ENCODE assay signal across 1 cellular context in the genomic region with DNA sequence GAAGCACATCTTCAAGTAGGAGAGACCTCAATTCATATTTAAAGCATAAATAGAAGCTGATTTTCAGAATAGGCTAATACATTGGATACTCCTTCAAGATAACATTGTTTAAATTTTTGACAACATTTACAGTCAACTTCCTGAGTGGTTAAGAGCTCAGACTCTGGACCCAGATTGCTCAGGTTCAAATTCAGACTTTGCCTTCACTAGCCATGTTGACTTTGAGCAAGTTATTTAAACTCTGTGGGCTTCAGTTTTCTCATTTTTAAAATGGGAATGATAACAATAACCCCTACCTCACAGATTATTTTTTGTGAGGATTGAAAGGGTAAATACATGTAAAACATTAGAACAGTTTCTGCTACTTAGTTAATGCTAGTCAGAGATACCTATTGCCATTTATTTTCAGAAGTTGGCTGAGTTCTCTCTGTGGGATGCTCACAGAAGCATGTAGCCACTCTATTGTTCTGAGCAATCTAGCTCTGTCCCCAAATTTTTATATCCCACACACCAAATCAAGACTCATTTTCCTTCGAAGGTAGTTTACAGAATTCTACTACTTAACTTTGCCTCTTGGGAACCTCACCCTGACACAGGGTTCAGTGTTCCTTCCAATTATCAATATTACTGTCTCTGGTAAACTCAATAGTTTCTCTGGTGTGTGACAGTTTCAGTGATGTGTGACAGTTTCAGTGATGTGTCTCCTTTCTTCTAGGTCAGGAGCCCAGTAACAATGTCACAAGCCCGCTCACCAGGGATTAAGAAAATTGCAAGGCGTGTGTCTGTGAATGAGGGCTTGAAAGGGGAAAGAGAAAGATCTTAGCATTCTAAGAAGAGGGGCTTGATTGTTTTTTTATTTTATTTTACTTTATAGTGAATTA.
A peak's percentile ranks its signal among the peaks of the same experiment; 100 is the strongest.
TF ChIP-seq lines count a peak whose summit lies in the region.

No MANE protein-coding gene starts in this region.

TF ChIP-seq in HepG2, 621 proteins besides CTCF, POLR2A, EP300 and RAD21 (continued from another document and continues in another):
- TF ChIP-seq, protein P1, sequence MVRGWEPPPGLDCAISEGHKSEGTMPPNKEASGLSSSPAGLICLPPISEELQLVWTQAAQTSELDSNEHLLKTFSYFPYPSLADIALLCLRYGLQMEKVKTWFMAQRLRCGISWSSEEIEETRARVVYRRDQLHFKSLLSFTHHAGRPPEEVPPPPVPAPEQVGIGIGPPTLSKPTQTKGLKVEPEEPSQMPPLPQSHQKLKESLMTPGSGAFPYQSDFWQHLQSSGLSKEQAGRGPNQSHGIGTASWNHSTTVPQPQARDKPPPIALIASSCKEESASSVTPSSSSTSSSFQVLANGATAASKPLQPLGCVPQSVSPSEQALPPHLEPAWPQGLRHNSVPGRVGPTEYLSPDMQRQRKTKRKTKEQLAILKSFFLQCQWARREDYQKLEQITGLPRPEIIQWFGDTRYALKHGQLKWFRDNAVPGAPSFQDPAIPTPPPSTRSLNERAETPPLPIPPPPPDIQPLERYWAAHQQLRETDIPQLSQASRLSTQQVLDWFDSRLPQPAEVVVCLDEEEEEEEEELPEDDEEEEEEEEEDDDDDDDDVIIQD (CRISPR knock-in tag; IDR thresholded peaks at IDR 0.05; ENCODE audit: low read depth): peak; percentile 68; the same call in 1 of the 2 replicates
- TF ChIP-seq ZNF629 (CRISPR knock-in tag; conservative IDR thresholded peaks at IDR 0.05) (peak; percentile 71), HNF4G (IDR thresholded peaks at IDR 0.05; ENCODE audit: borderline replicate concordance, low read depth, low read length) (peak; percentile 73), HNF4G (CRISPR knock-in tag; IDR thresholded peaks at IDR 0.05; ENCODE audit: borderline replicate concordance, low read depth) (no peak), SOX5 (CRISPR knock-in tag; IDR thresholded peaks at IDR 0.05; ENCODE audit: borderline replicate concordance) (peak; percentile 35; the same call in 1 of the 2 replicates), ZNF207 (IDR thresholded peaks at IDR 0.05; ENCODE audit: borderline replicate concordance) (no peak), HMG20A (CRISPR knock-in tag; IDR thresholded peaks at IDR 0.05; ENCODE audit: borderline replicate concordance) (peak; percentile 53; the same call in 1 of the 2 replicates), NCOA2 (CRISPR knock-in tag; IDR thresholded peaks at IDR 0.05) (peak; percentile 33; the same call in 1 of the 2 replicates), HMGA1 (CRISPR knock-in tag; conservative IDR thresholded peaks at IDR 0.05) (no peak), FOXA1 (IDR thresholded peaks at IDR 0.05) (no peak), FOXA1 (CRISPR knock-in tag; IDR thresholded peaks at IDR 0.05) (peak; percentile 71), U2AF2 (IDR thresholded peaks at IDR 0.05; ENCODE audit: low read depth, low read length) (no peak), ZNF441 (CRISPR knock-in tag; IDR thresholded peaks at IDR 0.05; ENCODE audit: borderline replicate concordance) (no peak), ZNF205 (CRISPR knock-in tag; IDR thresholded peaks at IDR 0.05) (0 out of 2 replicates have a peak, but pooled peaks have one; percentile 27), SAP130 (CRISPR knock-in tag; IDR thresholded peaks at IDR 0.05; ENCODE audit: low read depth) (0 out of 2 replicates have a peak, but pooled peaks have one; percentile 30), ZNF570 (CRISPR knock-in tag; IDR thresholded peaks at IDR 0.05; ENCODE audit: borderline replicate concordance) (no peak), GLI4 (CRISPR knock-in tag; IDR thresholded peaks at IDR 0.05; ENCODE audit: borderline replicate concordance) (no peak), HNF4A (CRISPR knock-in tag; IDR thresholded peaks at IDR 0.05) (peak; percentile 89), SOX13 (IDR thresholded peaks at IDR 0.05) (no peak), SOX13 (CRISPR knock-in tag; conservative IDR thresholded peaks at IDR 0.05 in 1 of 2, IDR thresholded peaks at IDR 0.05 in 1 of 2) (peak in 1 of 2 experiments; percentile 73; a peak in 1 of 4 replicates), DPF2 (CRISPR knock-in tag; IDR thresholded peaks at IDR 0.05; ENCODE audit: borderline replicate concordance, low read depth) (0 out of 2 replicates have a peak, but pooled peaks have one; percentile 62), CHD4 (IDR thresholded peaks at IDR 0.05; ENCODE audit: borderline replicate concordance, low read length) (no peak), CEBPG (CRISPR knock-in tag; IDR thresholded peaks at IDR 0.05) (0 out of 2 replicates have a peak, but pooled peaks have one; percentile 26), SPEN (CRISPR knock-in tag; IDR thresholded peaks at IDR 0.05; ENCODE audit: low read depth) (no peak), ZNF12 (CRISPR knock-in tag; IDR thresholded peaks at IDR 0.05) (no peak)
- TF ChIP-seq, protein P2, sequence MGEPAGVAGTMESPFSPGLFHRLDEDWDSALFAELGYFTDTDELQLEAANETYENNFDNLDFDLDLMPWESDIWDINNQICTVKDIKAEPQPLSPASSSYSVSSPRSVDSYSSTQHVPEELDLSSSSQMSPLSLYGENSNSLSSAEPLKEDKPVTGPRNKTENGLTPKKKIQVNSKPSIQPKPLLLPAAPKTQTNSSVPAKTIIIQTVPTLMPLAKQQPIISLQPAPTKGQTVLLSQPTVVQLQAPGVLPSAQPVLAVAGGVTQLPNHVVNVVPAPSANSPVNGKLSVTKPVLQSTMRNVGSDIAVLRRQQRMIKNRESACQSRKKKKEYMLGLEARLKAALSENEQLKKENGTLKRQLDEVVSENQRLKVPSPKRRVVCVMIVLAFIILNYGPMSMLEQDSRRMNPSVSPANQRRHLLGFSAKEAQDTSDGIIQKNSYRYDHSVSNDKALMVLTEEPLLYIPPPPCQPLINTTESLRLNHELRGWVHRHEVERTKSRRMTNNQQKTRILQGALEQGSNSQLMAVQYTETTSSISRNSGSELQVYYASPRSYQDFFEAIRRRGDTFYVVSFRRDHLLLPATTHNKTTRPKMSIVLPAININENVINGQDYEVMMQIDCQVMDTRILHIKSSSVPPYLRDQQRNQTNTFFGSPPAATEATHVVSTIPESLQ (CRISPR knock-in tag; conservative IDR thresholded peaks at IDR 0.05): no peak
- TF ChIP-seq, protein P3, sequence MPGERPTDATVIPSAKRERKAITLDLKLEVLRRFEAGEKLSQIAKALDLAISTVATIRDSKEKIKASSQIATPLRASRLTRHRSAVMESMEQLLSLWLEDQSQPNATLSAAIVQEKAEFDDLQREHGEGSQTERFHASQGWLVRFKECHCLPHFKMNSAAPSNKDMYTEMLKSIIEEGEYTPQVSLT (CRISPR knock-in tag; IDR thresholded peaks at IDR 0.05; ENCODE audit: borderline replicate concordance, low read depth): no peak
- TF ChIP-seq, protein P4, sequence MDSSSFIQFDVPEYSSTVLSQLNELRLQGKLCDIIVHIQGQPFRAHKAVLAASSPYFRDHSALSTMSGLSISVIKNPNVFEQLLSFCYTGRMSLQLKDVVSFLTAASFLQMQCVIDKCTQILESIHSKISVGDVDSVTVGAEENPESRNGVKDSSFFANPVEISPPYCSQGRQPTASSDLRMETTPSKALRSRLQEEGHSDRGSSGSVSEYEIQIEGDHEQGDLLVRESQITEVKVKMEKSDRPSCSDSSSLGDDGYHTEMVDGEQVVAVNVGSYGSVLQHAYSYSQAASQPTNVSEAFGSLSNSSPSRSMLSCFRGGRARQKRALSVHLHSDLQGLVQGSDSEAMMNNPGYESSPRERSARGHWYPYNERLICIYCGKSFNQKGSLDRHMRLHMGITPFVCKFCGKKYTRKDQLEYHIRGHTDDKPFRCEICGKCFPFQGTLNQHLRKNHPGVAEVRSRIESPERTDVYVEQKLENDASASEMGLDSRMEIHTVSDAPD (CRISPR knock-in tag; IDR thresholded peaks at IDR 0.05): no peak
- TF ChIP-seq, protein P5, sequence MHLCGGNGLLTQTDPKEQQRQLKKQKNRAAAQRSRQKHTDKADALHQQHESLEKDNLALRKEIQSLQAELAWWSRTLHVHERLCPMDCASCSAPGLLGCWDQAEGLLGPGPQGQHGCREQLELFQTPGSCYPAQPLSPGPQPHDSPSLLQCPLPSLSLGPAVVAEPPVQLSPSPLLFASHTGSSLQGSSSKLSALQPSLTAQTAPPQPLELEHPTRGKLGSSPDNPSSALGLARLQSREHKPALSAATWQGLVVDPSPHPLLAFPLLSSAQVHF (CRISPR knock-in tag; IDR thresholded peaks at IDR 0.05): no peak
- TF ChIP-seq, protein P6, sequence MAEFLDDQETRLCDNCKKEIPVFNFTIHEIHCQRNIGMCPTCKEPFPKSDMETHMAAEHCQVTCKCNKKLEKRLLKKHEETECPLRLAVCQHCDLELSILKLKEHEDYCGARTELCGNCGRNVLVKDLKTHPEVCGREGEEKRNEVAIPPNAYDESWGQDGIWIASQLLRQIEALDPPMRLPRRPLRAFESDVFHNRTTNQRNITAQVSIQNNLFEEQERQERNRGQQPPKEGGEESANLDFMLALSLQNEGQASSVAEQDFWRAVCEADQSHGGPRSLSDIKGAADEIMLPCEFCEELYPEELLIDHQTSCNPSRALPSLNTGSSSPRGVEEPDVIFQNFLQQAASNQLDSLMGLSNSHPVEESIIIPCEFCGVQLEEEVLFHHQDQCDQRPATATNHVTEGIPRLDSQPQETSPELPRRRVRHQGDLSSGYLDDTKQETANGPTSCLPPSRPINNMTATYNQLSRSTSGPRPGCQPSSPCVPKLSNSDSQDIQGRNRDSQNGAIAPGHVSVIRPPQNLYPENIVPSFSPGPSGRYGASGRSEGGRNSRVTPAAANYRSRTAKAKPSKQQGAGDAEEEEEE (CRISPR knock-in tag; IDR thresholded peaks at IDR 0.05; ENCODE audit: borderline replicate concordance): no peak
- TF ChIP-seq, protein P7, sequence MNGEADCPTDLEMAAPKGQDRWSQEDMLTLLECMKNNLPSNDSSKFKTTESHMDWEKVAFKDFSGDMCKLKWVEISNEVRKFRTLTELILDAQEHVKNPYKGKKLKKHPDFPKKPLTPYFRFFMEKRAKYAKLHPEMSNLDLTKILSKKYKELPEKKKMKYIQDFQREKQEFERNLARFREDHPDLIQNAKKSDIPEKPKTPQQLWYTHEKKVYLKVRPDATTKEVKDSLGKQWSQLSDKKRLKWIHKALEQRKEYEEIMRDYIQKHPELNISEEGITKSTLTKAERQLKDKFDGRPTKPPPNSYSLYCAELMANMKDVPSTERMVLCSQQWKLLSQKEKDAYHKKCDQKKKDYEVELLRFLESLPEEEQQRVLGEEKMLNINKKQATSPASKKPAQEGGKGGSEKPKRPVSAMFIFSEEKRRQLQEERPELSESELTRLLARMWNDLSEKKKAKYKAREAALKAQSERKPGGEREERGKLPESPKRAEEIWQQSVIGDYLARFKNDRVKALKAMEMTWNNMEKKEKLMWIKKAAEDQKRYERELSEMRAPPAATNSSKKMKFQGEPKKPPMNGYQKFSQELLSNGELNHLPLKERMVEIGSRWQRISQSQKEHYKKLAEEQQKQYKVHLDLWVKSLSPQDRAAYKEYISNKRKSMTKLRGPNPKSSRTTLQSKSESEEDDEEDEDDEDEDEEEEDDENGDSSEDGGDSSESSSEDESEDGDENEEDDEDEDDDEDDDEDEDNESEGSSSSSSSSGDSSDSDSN (CRISPR knock-in tag; IDR thresholded peaks at IDR 0.05): no peak
- TF ChIP-seq, protein P8, sequence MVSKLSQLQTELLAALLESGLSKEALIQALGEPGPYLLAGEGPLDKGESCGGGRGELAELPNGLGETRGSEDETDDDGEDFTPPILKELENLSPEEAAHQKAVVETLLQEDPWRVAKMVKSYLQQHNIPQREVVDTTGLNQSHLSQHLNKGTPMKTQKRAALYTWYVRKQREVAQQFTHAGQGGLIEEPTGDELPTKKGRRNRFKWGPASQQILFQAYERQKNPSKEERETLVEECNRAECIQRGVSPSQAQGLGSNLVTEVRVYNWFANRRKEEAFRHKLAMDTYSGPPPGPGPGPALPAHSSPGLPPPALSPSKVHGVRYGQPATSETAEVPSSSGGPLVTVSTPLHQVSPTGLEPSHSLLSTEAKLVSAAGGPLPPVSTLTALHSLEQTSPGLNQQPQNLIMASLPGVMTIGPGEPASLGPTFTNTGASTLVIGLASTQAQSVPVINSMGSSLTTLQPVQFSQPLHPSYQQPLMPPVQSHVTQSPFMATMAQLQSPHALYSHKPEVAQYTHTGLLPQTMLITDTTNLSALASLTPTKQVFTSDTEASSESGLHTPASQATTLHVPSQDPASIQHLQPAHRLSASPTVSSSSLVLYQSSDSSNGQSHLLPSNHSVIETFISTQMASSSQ (IDR thresholded peaks at IDR 0.05; ENCODE audit: low read depth): peak; percentile 43; the same call in 1 of the 2 replicates
- TF ChIP-seq, protein P8 (CRISPR knock-in tag; IDR thresholded peaks at IDR 0.05; ENCODE audit: borderline replicate concordance): peak; percentile 26; the same call in 1 of the 2 replicates
- TF ChIP-seq, protein P9, sequence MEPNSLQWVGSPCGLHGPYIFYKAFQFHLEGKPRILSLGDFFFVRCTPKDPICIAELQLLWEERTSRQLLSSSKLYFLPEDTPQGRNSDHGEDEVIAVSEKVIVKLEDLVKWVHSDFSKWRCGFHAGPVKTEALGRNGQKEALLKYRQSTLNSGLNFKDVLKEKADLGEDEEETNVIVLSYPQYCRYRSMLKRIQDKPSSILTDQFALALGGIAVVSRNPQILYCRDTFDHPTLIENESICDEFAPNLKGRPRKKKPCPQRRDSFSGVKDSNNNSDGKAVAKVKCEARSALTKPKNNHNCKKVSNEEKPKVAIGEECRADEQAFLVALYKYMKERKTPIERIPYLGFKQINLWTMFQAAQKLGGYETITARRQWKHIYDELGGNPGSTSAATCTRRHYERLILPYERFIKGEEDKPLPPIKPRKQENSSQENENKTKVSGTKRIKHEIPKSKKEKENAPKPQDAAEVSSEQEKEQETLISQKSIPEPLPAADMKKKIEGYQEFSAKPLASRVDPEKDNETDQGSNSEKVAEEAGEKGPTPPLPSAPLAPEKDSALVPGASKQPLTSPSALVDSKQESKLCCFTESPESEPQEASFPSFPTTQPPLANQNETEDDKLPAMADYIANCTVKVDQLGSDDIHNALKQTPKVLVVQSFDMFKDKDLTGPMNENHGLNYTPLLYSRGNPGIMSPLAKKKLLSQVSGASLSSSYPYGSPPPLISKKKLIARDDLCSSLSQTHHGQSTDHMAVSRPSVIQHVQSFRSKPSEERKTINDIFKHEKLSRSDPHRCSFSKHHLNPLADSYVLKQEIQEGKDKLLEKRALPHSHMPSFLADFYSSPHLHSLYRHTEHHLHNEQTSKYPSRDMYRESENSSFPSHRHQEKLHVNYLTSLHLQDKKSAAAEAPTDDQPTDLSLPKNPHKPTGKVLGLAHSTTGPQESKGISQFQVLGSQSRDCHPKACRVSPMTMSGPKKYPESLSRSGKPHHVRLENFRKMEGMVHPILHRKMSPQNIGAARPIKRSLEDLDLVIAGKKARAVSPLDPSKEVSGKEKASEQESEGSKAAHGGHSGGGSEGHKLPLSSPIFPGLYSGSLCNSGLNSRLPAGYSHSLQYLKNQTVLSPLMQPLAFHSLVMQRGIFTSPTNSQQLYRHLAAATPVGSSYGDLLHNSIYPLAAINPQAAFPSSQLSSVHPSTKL (CRISPR knock-in tag; IDR thresholded peaks at IDR 0.05): peak; percentile 76; the same call in 1 of the 2 replicates
